In genomic region chr4:28010543-28011235, GRCh38 we compare ENCODE assay signal across 1 cellular context.
TF ChIP-seq lines count a peak whose summit lies in the region.

No MANE protein-coding gene starts in this region.

TF ChIP-seq in IMR-90, 13 proteins besides CTCF, POLR2A, EP300 and RAD21 (continued from another document):
- TF ChIP-seq CEBPB (IDR thresholded peaks at IDR 0.05; ENCODE audit: low read depth, low read length), result peak; percentile 86
